Comparison of ENCODE assay signal across 8 cellular contexts in genomic region chr1:236489710-236490377, GRCh38. TPM values are rescaled to one million over a fixed set of nuclear protein-coding genes. Genes with fewer than 3 reads are reported as not detected.
DNase-seq lines count a peak whose midpoint lies in the region; ATAC-seq and TF ChIP-seq lines count a peak whose summit lies in the region.

No MANE protein-coding gene starts in this region.

- H3K4me3 ChIP-seq in GM12865 (ENCODE audit: low read depth, low read length): no peak overlapping the region
- H3K4me3 ChIP-seq in fibroblast of mammary gland (ENCODE audit: control insufficient read depth, low read depth, low read length): no peak overlapping the region

- DNase-seq in AG08396 (ENCODE audit: low spot score) (peak; percentile 61), GM12865 (ENCODE audit: low read depth) (peak; percentile 56), LHCN-M2 (ENCODE audit: low read depth) (peak; percentile 47), fibroblast of mammary gland (ENCODE audit: low read depth) (peak; percentile 65), omental fat pad (ENCODE audit: low spot score) (no peak)
- DNase-seq in stimulated activated CD4-positive, alpha-beta T cell treated with anti-CD3 and anti-CD28 coated beads, Interleukin-4, amount 100 ng/mL, for 1 hour: no peak

- TF ChIP-seq CTCF in GM12865 (IDR thresholded peaks at IDR 0.05; ENCODE audit: insufficient read depth, low read depth, low read length, missing control alignments): peak; percentile 41
- TF ChIP-seq CTCF in fibroblast of mammary gland (conservative IDR thresholded peaks at IDR 0.05; ENCODE audit: control insufficient read depth, insufficient read depth, low read depth, low read length): peak; percentile 42
- peak in 1 of 3 donors; percentile 32 for TF ChIP-seq CTCF in omental fat pad (IDR thresholded peaks at IDR 0.05)

- peak; percentile 94 for ATAC-seq in SK-N-SH treated with all-trans-retinoic acid at 6 μM for 48 hours
- ATAC-seq in omental fat pad (ENCODE audit: low FRiP score): peak; percentile 67
- ATAC-seq in GM18502 (IDR thresholded peaks at IDR 0.05; ENCODE audit: poor library complexity, unreplicated experiment): no peak

TF ChIP-seq in SK-N-SH treated with all-trans-retinoic acid at 6 μM for 48 hours, 23 proteins besides CTCF, POLR2A, EP300 and RAD21:
- no peak for TF ChIP-seq CSDC2 (CRISPR knock-in tag; IDR thresholded peaks at IDR 0.05)
- TF ChIP-seq TCF4 (CRISPR knock-in tag; IDR thresholded peaks at IDR 0.05; ENCODE audit: borderline replicate concordance): no peak
- no peak for TF ChIP-seq ZNF8 (CRISPR knock-in tag; IDR thresholded peaks at IDR 0.05)
- TF ChIP-seq SNAI2 (CRISPR knock-in tag; IDR thresholded peaks at IDR 0.05): no peak
- no peak for TF ChIP-seq OSR1 (CRISPR knock-in tag; IDR thresholded peaks at IDR 0.05)
- no peak for TF ChIP-seq TSHZ2 (CRISPR knock-in tag; IDR thresholded peaks at IDR 0.05)
- no peak for TF ChIP-seq RARB (CRISPR knock-in tag; IDR thresholded peaks at IDR 0.05)
- no peak for TF ChIP-seq ZFP3 (CRISPR knock-in tag; IDR thresholded peaks at IDR 0.05)
- TF ChIP-seq ZC3H10 (CRISPR knock-in tag; IDR thresholded peaks at IDR 0.05): no peak
- no peak for TF ChIP-seq ARNTL (CRISPR knock-in tag; IDR thresholded peaks at IDR 0.05; ENCODE audit: borderline replicate concordance, low read depth)
- TF ChIP-seq CSRNP3 (CRISPR knock-in tag; IDR thresholded peaks at IDR 0.05): no peak
- no peak for TF ChIP-seq GLIS3 (CRISPR knock-in tag; IDR thresholded peaks at IDR 0.05)

RNA-seq across cellular contexts. Expression of gene LGALS8, which starts 33.9 kb away (rescaled TPM):
- total RNA-seq in LHCN-M2 (2014; rRNA removed) (40.1 and 40.6 TPM in 2 replicates), omental fat pad (100 to 1,000 TPM in 2 of 4 donors, 10 to 100 TPM in 2; 73.8 to 129 (median 110) TPM)
- 20.7 TPM for polyA plus RNA-seq in LHCN-M2 (2012)

Comparison
In these comparisons a context has a peak if more than half of its experiments do, and no peak if none do; other contexts are left out.
1. DNase-seq: peak in AG08396 (single experiment), GM12865 (single experiment), LHCN-M2 (single experiment) and fibroblast of mammary gland (single experiment); none in omental fat pad (single experiment) and stimulated activated CD4-positive, alpha-beta T cell treated with anti-CD3 and anti-CD28 coated beads, Interleukin-4, amount 100 ng/mL, for 1 hour (single experiment).